17 cellular contexts compared by ENCODE assay signal in genomic region chr20:33821270-33821836, GRCh38. TPM values are rescaled to one million over a fixed set of nuclear protein-coding genes. Genes with fewer than 3 reads are reported as not detected.
DNase-seq lines count a peak whose midpoint lies in the region; ATAC-seq, FAIRE-seq and TF ChIP-seq lines count a peak whose summit lies in the region.
"Had no signal": no experiment of that assay in that cellular context is flagged by ENCODE, and none has a peak within 500 bp of the region (broad histone marks: within the 10 kb centered on the region; RNA-seq: fewer than 3 reads in every experiment).

No MANE protein-coding gene starts in this region.

- H3K9ac ChIP-seq in K562 (ENCODE audit: insufficient read depth in 1 of 2, low read depth in 2 of 2, low read length in 2 of 2), result no peak overlapping the region
- H3K9ac ChIP-seq: GM23248 had no signal

- H3K9me3 Mint-ChIP-seq in activated CD4-positive, alpha-beta memory T cell treated with anti-CD3 and anti-CD28 coated beads, Interleukin-2, amount 10 ng/mL, durations not matched to agents 7 days and 5 days, result no peaks in the 10 kb centered on the region
- H3K9me3 Mint-ChIP-seq: CD14-positive monocyte; CD8-positive, alpha-beta T cell had no signal

- H3K27me3 ChIP-seq in K562 (ENCODE audit: control insufficient read depth in 2 of 2, insufficient read depth in 2 of 2, low read length in 2 of 2) (no peaks in the 10 kb centered on the region), psoas muscle (ENCODE audit: insufficient read depth in 3 of 3, low read length in 2 of 3) (no peaks in the 10 kb centered on the region)

- TF ChIP-seq RAD21 in K562 (CRISPR knock-in tag; conservative IDR thresholded peaks at IDR 0.05 in 1 of 2, IDR thresholded peaks at IDR 0.05 in 1 of 2), result no peak

- H3K27me3 Mint-ChIP-seq in activated CD4-positive, alpha-beta memory T cell treated with anti-CD3 and anti-CD28 coated beads, Interleukin-2, amount 10 ng/mL, durations not matched to agents 7 days and 5 days, result no peaks in the 10 kb centered on the region

- no peaks in the 10 kb centered on the region for H3K9me1 ChIP-seq in K562 (ENCODE audit: control insufficient read depth, insufficient read depth, low read length)

- peaks cover 29% of the 10 kb centered on the region for H3K4me1 Mint-ChIP-seq in activated CD4-positive, alpha-beta memory T cell treated with anti-CD3 and anti-CD28 coated beads, Interleukin-2, amount 10 ng/mL, durations not matched to agents 7 days and 5 days

- no peak overlapping the region for H3K4me2 ChIP-seq in K562 (ENCODE audit: insufficient read depth, low read length)

- TF ChIP-seq EP300 in K562 (IDR thresholded peaks at IDR 0.05; ENCODE audit: low read length), result no peak

- no TSS peak for BruUV-seq in K562 (replicated peaks; lab: Mats Ljungman, UMichigan)

- CTCF ChIA-PET in HEK293T (lab: Yijun Ruan, JAX), result no interaction called here
- CTCF ChIA-PET in K562 (lab: Yijun Ruan, JAX; ENCODE audit: low intra/inter-chr PET ratio), result no interaction called here
- CTCF ChIA-PET in activated CD4-positive, alpha-beta memory T cell treated with anti-CD3 and anti-CD28 coated beads, Interleukin-2, amount 10 ng/mL, durations not matched to agents 7 days and 5 days (lab: Charles Lee), result no interaction called here

- POLR2A ChIA-PET in HEK293T (lab: Yijun Ruan, JAX), result no interaction called here
- POLR2A ChIA-PET in K562 (lab: Yijun Ruan, JAX), result no interaction called here
- POLR2A ChIA-PET in activated CD4-positive, alpha-beta memory T cell treated with anti-CD3 and anti-CD28 coated beads, Interleukin-2, amount 10 ng/mL, durations not matched to agents 7 days and 5 days (lab: Charles Lee), result interaction anchor here (3.2 kb wide), 1 partner anchor 10 kb away, joined by 9 read pairs; the partner anchor contains the start of gene CHMP4B

- ATAC-seq in K562 (peak; percentile 56), psoas muscle (peak in 3 of 4 donors; percentile 31 to 46 (median 35))
- ATAC-seq: CD8-positive, alpha-beta T cell had no signal

- WGBS in K562 (ENCODE audit: insufficient coverage, low coverage, missing lambda C conversion rate), result 62% methylated on average over 3 of the region's 4 CpGs
- 35 to 82% (median 68%) methylated on average over 4 of the region's 4 CpGs for WGBS in psoas muscle, 3 donors

- TF ChIP-seq CTCF in K562 (IDR thresholded peaks at IDR 0.05 in 2 of 3, conservative IDR thresholded peaks at IDR 0.05 in 1 of 3; ENCODE audit: insufficient read depth in 2 of 3, low read depth in 1 of 3, low read length in 3 of 3), result no peak
- no peak for TF ChIP-seq CTCF in psoas muscle (IDR thresholded peaks at IDR 0.05)

- H3K4me1 ChIP-seq in K562 (replicated peaks in 1 of 2; ENCODE audit: control insufficient read depth in 2 of 2, insufficient read depth in 2 of 2, low read length in 2 of 2), result peaks cover 0 to 3% of the 10 kb centered on the region in 2 experiments; a peak in 3 of 5 replicates
- peaks cover 66% of the 10 kb centered on the region for H3K4me1 ChIP-seq in psoas muscle

- H3K4me3 ChIP-seq in K562 (no peak overlapping the region), psoas muscle (no peak overlapping the region)
- H3K4me3 ChIP-seq: GM23248 had no signal

- no peak for TF ChIP-seq POLR2A in K562 (conservative IDR thresholded peaks at IDR 0.05)

- DNase-seq in DMS53 (lab: John Stamatoyannopoulos, UW), result peak; percentile 15
- DNase-seq in DMS53 treated with DMSO at 0.1 percent for 48 hours (lab: John Stamatoyannopoulos, UW; ENCODE audit: unreplicated experiment), result no peak
- DNase-seq in HEK293T (ENCODE audit: extremely low spot score), result no peak
- peak in 1 of 4 experiments; percentile 43 for DNase-seq in K562 (ENCODE audit: extremely low read depth in 1 of 4, low spot score in 3 of 4)
- DNase-seq in psoas muscle, result no peak
- DNase-seq in posterior cingulate gyrus, result no peak
- no peak for DNase-seq in activated CD4-positive, alpha-beta memory T cell treated with anti-CD3 and anti-CD28 coated beads, Interleukin-2, amount 10 ng/mL, durations not matched to agents 7 days and 5 days
- DNase-seq in NCI-H748 (lab: John Stamatoyannopoulos, UW; ENCODE audit: unreplicated experiment), result no peak
- DNase-seq: CD8-positive, alpha-beta T cell; COR-L47; DMS153; GF-D8; GM23248 had no signal

- no peak overlapping the region for H3K27ac Mint-ChIP-seq in activated CD4-positive, alpha-beta memory T cell treated with anti-CD3 and anti-CD28 coated beads, Interleukin-2, amount 10 ng/mL, durations not matched to agents 7 days and 5 days
- H3K27ac Mint-ChIP-seq: CD8-positive, alpha-beta T cell had no signal

- no peak overlapping the region for H2AFZ ChIP-seq in K562 (ENCODE audit: low read depth, low read length)
- H2AFZ ChIP-seq: GM23248 had no signal

- H3K9me3 ChIP-seq in K562 (replicated peaks; ENCODE audit: control insufficient read depth, insufficient read depth, low read depth, low read length), result no peaks in the 10 kb centered on the region
- H3K9me3 ChIP-seq in psoas muscle, result no peaks in the 10 kb centered on the region

- H3K27ac ChIP-seq in K562 (ENCODE audit: extremely low read depth, low read depth, low read length), result no peak overlapping the region
- H3K27ac ChIP-seq in psoas muscle, result no peak overlapping the region
- H3K27ac ChIP-seq: 22Rv1, GM23248 had no signal

- peaks cover 12% of the 10 kb centered on the region for H4K20me1 ChIP-seq in K562 (replicated peaks; ENCODE audit: control insufficient read depth, insufficient read depth, low read length)

- H3K36me3 Mint-ChIP-seq in activated CD4-positive, alpha-beta memory T cell treated with anti-CD3 and anti-CD28 coated beads, Interleukin-2, amount 10 ng/mL, durations not matched to agents 7 days and 5 days (ENCODE audit: low read depth), result peaks cover 22% of the 10 kb centered on the region

- H3K36me3 ChIP-seq in K562 (ENCODE audit: control insufficient read depth, insufficient read depth, low read length), result no peaks in the 10 kb centered on the region
- no peaks in the 10 kb centered on the region for H3K36me3 ChIP-seq in psoas muscle (ENCODE audit: insufficient read depth in 1 of 2, low read depth in 1 of 2)

- no peak overlapping the region for H3K4me3 Mint-ChIP-seq in activated CD4-positive, alpha-beta memory T cell treated with anti-CD3 and anti-CD28 coated beads, Interleukin-2, amount 10 ng/mL, durations not matched to agents 7 days and 5 days
- H3K4me3 Mint-ChIP-seq: CD14-positive monocyte; CD8-positive, alpha-beta T cell had no signal

- FAIRE-seq in K562 (lab: Jason Lieb, UNC), result no peak
- FAIRE-seq: D721Med, H54 had no signal

- in situ Hi-C loops in K562 (cut with MboI), result no loop called here

- intact Hi-C loops in K562 (cut with micrococcal nuclease) (no loop called here), psoas muscle (cut with DNase I) (no loop called here), posterior cingulate gyrus (cut with DNase I) (no loop called here)

- peaks cover 71% of the 10 kb centered on the region; the same call in 2 of the 3 replicates for H3K79me2 ChIP-seq in K562 (ENCODE audit: control insufficient read depth, insufficient read depth, low read length)

TF ChIP-seq in HEK293T, 16 proteins besides CTCF, POLR2A, EP300 and RAD21:
- 0 out of 2 replicates have a peak, but pooled peaks have one; percentile 15 for TF ChIP-seq PKNOX1 (IDR thresholded peaks at IDR 0.05)
- no peak for TF ChIP-seq LEF1 (IDR thresholded peaks at IDR 0.05; ENCODE audit: borderline replicate concordance)
TF ChIP-seq in HEK293T: peak in this region for 1.

TF ChIP-seq in K562, 482 proteins besides CTCF, POLR2A, EP300 and RAD21 (continues in another document):
- no peak for TF ChIP-seq LARP7 (IDR thresholded peaks at IDR 0.05)
- no peak for TF ChIP-seq USF1 (CRISPR knock-in tag; IDR thresholded peaks at IDR 0.05)
- TF ChIP-seq MIER1 (IDR thresholded peaks at IDR 0.05; ENCODE audit: low read depth), result no peak
- peak; percentile 63 for TF ChIP-seq TCF3 (CRISPR knock-in tag; IDR thresholded peaks at IDR 0.05)
- TF ChIP-seq TEAD1 (CRISPR knock-in tag; IDR thresholded peaks at IDR 0.05), result no peak
- TF ChIP-seq DPF2 (IDR thresholded peaks at IDR 0.05), result peak; percentile 44; the same call in 1 of the 2 replicates
- peak; percentile 61 for TF ChIP-seq MEIS2 (IDR thresholded peaks at IDR 0.05; ENCODE audit: partially characterized antibody)
- 0 out of 4 replicates have a peak, but pooled peaks of 1 of the 2 experiments have one; percentile 18 for TF ChIP-seq KDM1A (IDR thresholded peaks at IDR 0.05)

RNA-seq across cellular contexts. Expression of gene CHMP4B, which starts 10.2 kb away (rescaled TPM):
- 6.2 and 7.5 TPM in 2 replicates for total RNA-seq in K562 (2011; cell fraction: chromatin; rRNA removed; ENCODE audit: low replicate concordance)
- total RNA-seq in K562 (2011; cell fraction: nucleolus; rRNA removed), result 5.7 TPM in 2 replicates
- 7.3 and 9.1 TPM in 2 replicates for total RNA-seq in K562 (2011; cell fraction: nucleoplasm; rRNA removed)
- total RNA-seq in K562 (2014; rRNA removed) (35.4 and 39.2 TPM in 2 replicates), K562 (2014; rRNA removed; fragmentation: Illumina TruSeq; extraction: Trizol) (18.6 and 18.8 TPM in 2 replicates), K562 (2015; rRNA removed; fragmentation: Illumina TruSeq; extraction: Trizol) (30.4 and 30.8 TPM in 2 replicates), K562 (2021) (43.9 and 45.1 TPM in 2 replicates), psoas muscle (100 to 1,000 TPM in 3 of 4 donors, 10 to 100 TPM in 1; 72.5 to 151 (median 119) TPM)
- polyA plus RNA-seq in K562 (2011; rRNA removed) (25.2 and 31.8 TPM in 2 replicates), K562 (2014; fragmentation: Illumina TruSeq; extraction: Trizol) (55.9 and 61.8 TPM in 2 replicates), K562 (2014; fragmentation: Nextera tagmentation; extraction: Ambion mirVana) (1 to 10 TPM; 1.8 to 2.5 TPM), K562 (2014; rRNA removed) (51.9 and 64.7 TPM in 2 replicates), psoas muscle (100 to 1,000 TPM; 165 to 267 (median 226) TPM)
- 21.4 and 26.5 TPM in 2 replicates for polyA plus RNA-seq in K562 (2011; cell fraction: cytosol; rRNA removed)
- 8.8 and 10.6 TPM in 2 replicates for polyA plus RNA-seq in K562 (2011; cell fraction: nucleus; rRNA removed)
- 58.9 and 64.6 TPM in 2 replicates for polyA plus RNA-seq in K562 (2012)
- polyA minus RNA-seq in K562 (2011; rRNA and poly(A)+ RNA removed), result 10.0 and 11.8 TPM in 2 replicates
- 13.6 and 16.1 TPM in 2 replicates for polyA minus RNA-seq in K562 (2011; cell fraction: cytosol; rRNA and poly(A)+ RNA removed)
- polyA minus RNA-seq in K562 (2011; cell fraction: nucleus; rRNA and poly(A)+ RNA removed), result 2.7 and 4.3 TPM in 2 replicates
- total RNA-seq in activated CD4-positive, alpha-beta memory T cell treated with anti-CD3 and anti-CD28 coated beads, Interleukin-2, amount 10 ng/mL, durations not matched to agents 7 days and 5 days, result 10 to 100 TPM; 86.7 to 86.9 TPM
